In the genomic region with DNA sequence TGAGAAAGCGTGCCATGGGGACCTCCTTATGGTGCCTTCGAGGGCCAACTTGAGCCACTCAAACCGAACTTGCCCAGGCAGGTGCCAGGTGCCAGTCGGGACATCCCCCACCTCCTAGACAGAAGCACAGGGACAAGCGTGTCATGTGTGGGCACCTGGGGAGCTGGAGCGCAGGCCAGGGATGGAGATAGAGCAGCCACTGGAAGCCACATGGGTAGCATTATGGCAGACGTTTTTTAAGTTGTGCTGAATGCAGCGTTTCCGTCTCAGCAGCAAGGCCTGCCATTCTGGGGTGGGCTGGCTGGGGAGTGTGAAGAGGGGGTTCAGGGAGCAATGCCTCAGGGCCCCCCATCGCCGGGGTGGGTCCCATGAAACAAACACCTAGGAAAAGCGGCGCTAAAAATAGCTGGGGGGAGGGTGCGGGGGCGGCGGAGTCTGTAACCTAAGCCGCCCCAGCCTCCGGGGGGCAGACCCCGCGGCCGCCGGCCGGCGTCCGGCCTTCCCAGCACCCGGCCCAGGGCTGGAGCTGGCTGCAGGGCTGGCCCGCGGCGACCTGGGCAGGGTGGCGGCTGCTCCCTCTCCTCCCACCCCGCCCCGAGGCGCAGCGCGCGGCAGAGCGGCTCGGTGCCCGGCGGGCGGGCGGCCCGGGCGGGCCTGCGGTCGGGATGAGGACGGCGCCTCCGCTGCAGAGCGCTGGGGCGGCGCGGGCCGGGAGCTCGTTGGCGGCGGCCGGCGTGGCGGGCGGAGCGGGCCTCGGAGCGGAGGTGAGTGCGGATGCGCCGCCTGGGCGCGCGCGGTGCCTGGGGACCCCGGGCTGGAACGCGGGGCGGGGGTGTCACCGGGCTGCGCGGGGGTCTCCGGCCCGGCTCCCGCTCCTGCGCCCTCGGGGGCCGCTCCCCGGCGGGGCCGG, we compare ENCODE assay signal across 8 cellular contexts. TPM values are rescaled to one million over a fixed set of nuclear protein-coding genes. Genes with fewer than 3 reads are reported as not detected.
A peak's percentile ranks its signal among the peaks of the same experiment; 100 is the strongest.
DNase-seq lines count a peak whose midpoint lies in the region; ATAC-seq and TF ChIP-seq lines count a peak whose summit lies in the region.

A gene with protein sequence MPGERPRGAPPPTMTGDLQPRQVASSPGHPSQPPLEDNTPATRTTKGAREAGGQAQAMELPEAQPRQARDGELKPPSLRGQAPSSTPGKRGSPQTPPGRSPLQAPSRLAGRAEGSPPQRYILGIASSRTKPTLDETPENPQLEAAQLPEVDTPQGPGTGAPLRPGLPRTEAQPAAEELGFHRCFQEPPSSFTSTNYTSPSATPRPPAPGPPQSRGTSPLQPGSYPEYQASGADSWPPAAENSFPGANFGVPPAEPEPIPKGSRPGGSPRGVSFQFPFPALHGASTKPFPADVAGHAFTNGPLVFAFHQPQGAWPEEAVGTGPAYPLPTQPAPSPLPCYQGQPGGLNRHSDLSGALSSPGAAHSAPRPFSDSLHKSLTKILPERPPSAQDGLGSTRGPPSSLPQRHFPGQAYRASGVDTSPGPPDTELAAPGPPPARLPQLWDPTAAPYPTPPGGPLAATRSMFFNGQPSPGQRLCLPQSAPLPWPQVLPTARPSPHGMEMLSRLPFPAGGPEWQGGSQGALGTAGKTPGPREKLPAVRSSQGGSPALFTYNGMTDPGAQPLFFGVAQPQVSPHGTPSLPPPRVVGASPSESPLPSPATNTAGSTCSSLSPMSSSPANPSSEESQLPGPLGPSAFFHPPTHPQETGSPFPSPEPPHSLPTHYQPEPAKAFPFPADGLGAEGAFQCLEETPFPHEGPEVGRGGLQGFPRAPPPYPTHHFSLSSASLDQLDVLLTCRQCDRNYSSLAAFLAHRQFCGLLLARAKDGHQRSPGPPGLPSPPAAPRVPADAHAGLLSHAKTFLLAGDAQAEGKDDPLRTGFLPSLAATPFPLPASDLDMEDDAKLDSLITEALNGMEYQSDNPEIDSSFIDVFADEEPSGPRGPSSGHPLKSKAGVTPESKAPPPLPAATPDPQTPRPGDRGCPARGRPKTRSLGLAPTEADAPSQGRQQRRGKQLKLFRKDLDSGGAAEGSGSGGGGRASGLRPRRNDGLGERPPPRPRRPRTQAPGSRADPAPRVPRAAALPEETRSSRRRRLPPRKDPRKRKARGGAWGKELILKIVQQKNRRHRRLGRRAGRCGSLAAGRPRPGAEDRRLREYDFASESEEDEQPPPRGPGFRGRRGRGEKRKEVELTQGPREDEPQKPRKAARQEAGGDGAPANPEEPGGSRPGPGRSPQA (N-terminal part only) (plus strand): TSS at position 469 of the 910 bp plus-strand sequence. CDS start 44,512 bp downstream, outside the sequence.

- peak within 1 kb of the TSS; percentile 38 for H3K4me3 ChIP-seq in fibroblast of mammary gland (ENCODE audit: control insufficient read depth, low read depth, low read length)

- ATAC-seq in naive thymus-derived CD8-positive, alpha-beta T cell: peak; percentile 33 to 35
- ATAC-seq in GM19455 (IDR thresholded peaks at IDR 0.05; ENCODE audit: unreplicated experiment): no peak

- no peaks in the 10 kb centered on the region for H3K9me3 Mint-ChIP-seq in naive thymus-derived CD8-positive, alpha-beta T cell

- DNase-seq in AG08395 (ENCODE audit: low spot score) (peak; percentile 74), LHCN-M2 (ENCODE audit: low read depth) (peak; percentile 20), fibroblast of mammary gland (ENCODE audit: low read depth) (peak; percentile 27), HuH-7.5 (ENCODE audit: low spot score) (no peak), superior temporal gyrus (ENCODE audit: extremely low spot score) (no peak)
- DNase-seq in naive thymus-derived CD8-positive, alpha-beta T cell: no peak
- DNase-seq in activated CD8-positive, alpha-beta memory T cell treated with anti-CD3 and anti-CD28 coated beads for 24 hours: no peak

- H3K4me3 Mint-ChIP-seq in naive thymus-derived CD8-positive, alpha-beta T cell: peak within 1 kb of the TSS; percentile 28 to 73 (median 66)

- H3K4me1 Mint-ChIP-seq in naive thymus-derived CD8-positive, alpha-beta T cell: peaks cover 3 to 14% (median 7%) of the 10 kb centered on the region in 4 donors

- POLR2A ChIA-PET in naive thymus-derived CD8-positive, alpha-beta T cell (lab: Charles Lee): no interaction called here

- H3K36me3 Mint-ChIP-seq in naive thymus-derived CD8-positive, alpha-beta T cell: peaks cover 0 to 4% (median 0%) of the 10 kb centered on the region in 3 donors

- peak within 1 kb of the TSS in 1 of 10 donors; percentile 29 for H3K27ac Mint-ChIP-seq in naive thymus-derived CD8-positive, alpha-beta T cell

- TF ChIP-seq CTCF in fibroblast of mammary gland (conservative IDR thresholded peaks at IDR 0.05; ENCODE audit: control insufficient read depth, insufficient read depth, low read depth, low read length): no peak

- peaks cover 13 to 38% (median 23%) of the 10 kb centered on the region in 5 donors for H3K27me3 Mint-ChIP-seq in naive thymus-derived CD8-positive, alpha-beta T cell

RNA-seq across cellular contexts. Expression of the gene that starts here (rescaled TPM):
- 0.38 and 0.46 TPM in 2 replicates for total RNA-seq in LHCN-M2 (2014; rRNA removed)
- 4.2 TPM for polyA plus RNA-seq in LHCN-M2 (2012)
- 1 to 10 TPM; 2.0 to 2.1 TPM for total RNA-seq in naive thymus-derived CD8-positive, alpha-beta T cell
- polyA plus RNA-seq in naive thymus-derived CD8-positive, alpha-beta T cell: under 1 TPM; 0.01 to 0.10 (median 0.09) TPM

Comparison
In these comparisons a context has a peak if more than half of its experiments do, and no peak if none do; other contexts are left out.
1. DNase-seq: peak in AG08395 (single experiment), LHCN-M2 (single experiment) and fibroblast of mammary gland (single experiment); none in naive thymus-derived CD8-positive, alpha-beta T cell (0 of 10), HuH-7.5 (single experiment), superior temporal gyrus (single experiment) and activated CD8-positive, alpha-beta memory T cell treated with anti-CD3 and anti-CD28 coated beads for 24 hours (single experiment).